In genomic region chr10:12418725-12419278, GRCh38 we compare ENCODE assay signal across 18 cellular contexts.
DNase-seq lines count a peak whose midpoint lies in the region; FAIRE-seq and TF ChIP-seq lines count a peak whose summit lies in the region.
"Had no signal": no experiment of that assay in that cellular context is flagged by ENCODE, and none has a peak within 500 bp of the region (broad histone marks: within the 10 kb centered on the region; RNA-seq: fewer than 3 reads in every experiment).

No MANE protein-coding gene starts in this region.

- CTCF ChIA-PET in activated CD4-positive, alpha-beta T cell treated with anti-CD3 and anti-CD28 coated beads, Interleukin-2, amount 10 ng/mL, durations not matched to agents 7 days and 5 days (lab: Charles Lee) = no interaction called here

- H4K20me1 ChIP-seq in keratinocyte (ENCODE audit: control insufficient read depth, extremely low read depth, insufficient read depth, low read length) = no peaks in the 10 kb centered on the region

- H3K4me2 ChIP-seq in keratinocyte (ENCODE audit: control insufficient read depth, extremely low read depth, insufficient read depth, low read depth, low read length) = peak overlapping the region; percentile 73

- intact Hi-C loops in activated CD4-positive, alpha-beta T cell treated with anti-CD3 and anti-CD28 coated beads, Interleukin-2, amount 10 ng/mL, durations not matched to agents 24 days and 14 days (cut with micrococcal nuclease) = loop anchor here (1.0 to 5.0 kb wide), 6 partner anchors 14 to 293 kb away; no protein-coding TSS in a partner anchor
- intact Hi-C loops in prostate gland (cut with DNase I) = no loop called here

- no peak for TF ChIP-seq CTCF in keratinocyte (optimal IDR thresholded peaks at IDR 0.05 in 1 of 3, IDR thresholded peaks at IDR 0.05 in 1 of 3, conservative IDR thresholded peaks at IDR 0.05 in 1 of 3; ENCODE audit: extremely low read depth in 1 of 3, insufficient read depth in 2 of 3, low read length in 3 of 3)
- no peak for TF ChIP-seq CTCF in prostate gland (IDR thresholded peaks at IDR 0.05)
- no peak for TF ChIP-seq CTCF in nephron progenitor cell (IDR thresholded peaks at IDR 0.05)

- dilution Hi-C loops in keratinocyte (cut with MboI; ENCODE audit: extremely low pct_ligation_motif_present, low sequenced_read_pairs) = no loop called here

- no peaks in the 10 kb centered on the region for H3K79me2 ChIP-seq in keratinocyte (ENCODE audit: control insufficient read depth, insufficient read depth, low read length)

- peaks cover 14% of the 10 kb centered on the region for H3K4me1 Mint-ChIP-seq in activated CD4-positive, alpha-beta T cell treated with anti-CD3 and anti-CD28 coated beads, Interleukin-2, amount 10 ng/mL, durations not matched to agents 24 days and 14 days
- H3K4me1 Mint-ChIP-seq in activated CD4-positive, alpha-beta T cell treated with anti-CD3 and anti-CD28 coated beads, Interleukin-2, amount 10 ng/mL, durations not matched to agents 7 days and 5 days = peaks cover 17% of the 10 kb centered on the region
- no peaks in the 10 kb centered on the region for H3K4me1 Mint-ChIP-seq in nephron progenitor cell

- H3K4me3 ChIP-seq in SJSA1 = no peak overlapping the region
- peak overlapping the region in 1 of 3 experiments; percentile 24 for H3K4me3 ChIP-seq in keratinocyte (ENCODE audit: control insufficient read depth in 2 of 3, extremely low read depth in 1 of 3, insufficient read depth in 2 of 3, low read depth in 1 of 3, low read length in 3 of 3)
- no peak overlapping the region for H3K4me3 ChIP-seq in stomach smooth muscle (ENCODE audit: low read length in 2 of 2)
- H3K4me3 ChIP-seq in prostate gland = no peak overlapping the region
- H3K4me3 ChIP-seq: GM12878, SK-N-MC had no signal

- peaks cover 5% of the 10 kb centered on the region for H3K9me3 Mint-ChIP-seq in activated CD4-positive, alpha-beta T cell treated with anti-CD3 and anti-CD28 coated beads, Interleukin-2, amount 10 ng/mL, durations not matched to agents 24 days and 14 days
- no peaks in the 10 kb centered on the region for H3K9me3 Mint-ChIP-seq in activated CD4-positive, alpha-beta T cell treated with anti-CD3 and anti-CD28 coated beads, Interleukin-2, amount 10 ng/mL, durations not matched to agents 7 days and 5 days
- H3K9me3 Mint-ChIP-seq in nephron progenitor cell = no peaks in the 10 kb centered on the region

- H3K9ac ChIP-seq in keratinocyte (ENCODE audit: control insufficient read depth, extremely low read depth, insufficient read depth, low read length) = no peak overlapping the region
- no peak overlapping the region for H3K9ac ChIP-seq in stomach smooth muscle (ENCODE audit: low read length in 2 of 2)

- POLR2A ChIA-PET in activated CD4-positive, alpha-beta T cell treated with anti-CD3 and anti-CD28 coated beads, Interleukin-2, amount 10 ng/mL, durations not matched to agents 7 days and 5 days (lab: Charles Lee) = no interaction called here

- no peak overlapping the region for H3K4me3 Mint-ChIP-seq in activated CD4-positive, alpha-beta T cell treated with anti-CD3 and anti-CD28 coated beads, Interleukin-2, amount 10 ng/mL, durations not matched to agents 24 days and 14 days
- H3K4me3 Mint-ChIP-seq in activated CD4-positive, alpha-beta T cell treated with anti-CD3 and anti-CD28 coated beads, Interleukin-2, amount 10 ng/mL, durations not matched to agents 7 days and 5 days = no peak overlapping the region
- H3K4me3 Mint-ChIP-seq in nephron progenitor cell = no peak overlapping the region

- peak overlapping the region; percentile 16 for H3K27ac Mint-ChIP-seq in activated CD4-positive, alpha-beta T cell treated with anti-CD3 and anti-CD28 coated beads, Interleukin-2, amount 10 ng/mL, durations not matched to agents 24 days and 14 days
- no peak overlapping the region for H3K27ac Mint-ChIP-seq in activated CD4-positive, alpha-beta T cell treated with anti-CD3 and anti-CD28 coated beads, Interleukin-2, amount 10 ng/mL, durations not matched to agents 7 days and 5 days
- H3K27ac Mint-ChIP-seq in nephron progenitor cell = no peak overlapping the region

- H3K27ac ChIP-seq in SJSA1 (peak overlapping the region; percentile 14; the same call in 1 of the 2 replicates), keratinocyte (ENCODE audit: control insufficient read depth, insufficient read depth, low read length) (peak overlapping the region; percentile 51), stomach smooth muscle (ENCODE audit: low read length) (peak overlapping the region; percentile 41), prostate gland (no peak overlapping the region)
- H3K27ac ChIP-seq: neutrophil, SK-N-MC had no signal

- no peaks in the 10 kb centered on the region for H3K9me1 ChIP-seq in keratinocyte (ENCODE audit: control insufficient read depth, extremely low read depth, insufficient read depth, low read length)

- peaks cover 16% of the 10 kb centered on the region for H3K4me1 ChIP-seq in SJSA1 (replicated peaks)
- H3K4me1 ChIP-seq in keratinocyte (ENCODE audit: control insufficient read depth, extremely low read depth, insufficient read depth, low read length) = peaks cover 14% of the 10 kb centered on the region
- H3K4me1 ChIP-seq in stomach smooth muscle (ENCODE audit: control insufficient read depth, insufficient read depth, low read length) = peaks cover 29% of the 10 kb centered on the region
- no peaks in the 10 kb centered on the region for H3K4me1 ChIP-seq in prostate gland (replicated peaks)

- H3K36me3 Mint-ChIP-seq in activated CD4-positive, alpha-beta T cell treated with anti-CD3 and anti-CD28 coated beads, Interleukin-2, amount 10 ng/mL, durations not matched to agents 24 days and 14 days (ENCODE audit: low read depth) = no peaks in the 10 kb centered on the region
- H3K36me3 Mint-ChIP-seq in activated CD4-positive, alpha-beta T cell treated with anti-CD3 and anti-CD28 coated beads, Interleukin-2, amount 10 ng/mL, durations not matched to agents 7 days and 5 days (ENCODE audit: low read depth) = no peaks in the 10 kb centered on the region
- H3K36me3 Mint-ChIP-seq in nephron progenitor cell (ENCODE audit: low read depth) = no peaks in the 10 kb centered on the region

- WGBS in prostate gland = 92% methylated on average over 13 of the region's 13 CpGs

- peaks cover 5% of the 10 kb centered on the region for H3K27me3 Mint-ChIP-seq in activated CD4-positive, alpha-beta T cell treated with anti-CD3 and anti-CD28 coated beads, Interleukin-2, amount 10 ng/mL, durations not matched to agents 24 days and 14 days
- no peaks in the 10 kb centered on the region for H3K27me3 Mint-ChIP-seq in activated CD4-positive, alpha-beta T cell treated with anti-CD3 and anti-CD28 coated beads, Interleukin-2, amount 10 ng/mL, durations not matched to agents 7 days and 5 days
- no peaks in the 10 kb centered on the region for H3K27me3 Mint-ChIP-seq in nephron progenitor cell (ENCODE audit: low read depth, poor library complexity)

- H3K27me3 ChIP-seq in SJSA1 (replicated peaks) (no peaks in the 10 kb centered on the region), keratinocyte (ENCODE audit: control insufficient read depth, extremely low read depth, insufficient read depth, low read length) (peaks cover 9% of the 10 kb centered on the region), stomach smooth muscle (ENCODE audit: control insufficient read depth in 1 of 2, insufficient read depth in 2 of 2, low read length in 2 of 2) (no peaks in the 10 kb centered on the region), prostate gland (replicated peaks; ENCODE audit: insufficient read depth) (no peaks in the 10 kb centered on the region)

- H3K36me3 ChIP-seq in SJSA1 = no peaks in the 10 kb centered on the region
- no peaks in the 10 kb centered on the region for H3K36me3 ChIP-seq in keratinocyte (ENCODE audit: control insufficient read depth in 2 of 2, extremely low read depth in 1 of 2, insufficient read depth in 2 of 2, low read length in 2 of 2)
- H3K36me3 ChIP-seq in stomach smooth muscle (ENCODE audit: control insufficient read depth in 2 of 2, insufficient read depth in 2 of 2, low read length in 2 of 2) = no peaks in the 10 kb centered on the region
- H3K36me3 ChIP-seq in prostate gland = no peaks in the 10 kb centered on the region
- H3K36me3 ChIP-seq: neutrophil had no signal

- H3K9me3 ChIP-seq in SJSA1 (replicated peaks) (no peaks in the 10 kb centered on the region), keratinocyte (ENCODE audit: control insufficient read depth, low read depth, low read length) (no peaks in the 10 kb centered on the region), stomach smooth muscle (ENCODE audit: control insufficient read depth in 2 of 2, low read length in 2 of 2) (no peaks in the 10 kb centered on the region), prostate gland (no peaks in the 10 kb centered on the region)
- H3K9me3 ChIP-seq: neutrophil had no signal

- no peak for FAIRE-seq in keratinocyte (lab: Jason Lieb, UNC)
- FAIRE-seq: A204.1, frontal cortex, H1, HepG2 had no signal

- no peak for DNase-seq in activated CD4-positive, alpha-beta T cell treated with anti-CD3 and anti-CD28 coated beads, Interleukin-2, amount 10 ng/mL, durations not matched to agents 24 days and 14 days
- no peak for DNase-seq in activated CD4-positive, alpha-beta T cell treated with anti-CD3 and anti-CD28 coated beads, Interleukin-2, amount 10 ng/mL, durations not matched to agents 7 days and 5 days
- DNase-seq in SJSA1 (ENCODE audit: low read depth in 1 of 2, low spot score in 2 of 2) (no peak), keratinocyte (ENCODE audit: low read depth, low spot score) (no peak), SKM-1 treated with dmso at 0.1 percent for 144 hours (lab: John Stamatoyannopoulos, UW; ENCODE audit: unreplicated experiment) (no peak), prostate gland (ENCODE audit: low spot score) (no peak), nephron progenitor cell (no peak)
- DNase-seq: NCI-H1417 treated with DMSO at 0.1 percent for 48 hours, NCI-H748 treated with DMSO at 0.1 percent for 48 hours, substantia nigra had no signal

- TF ChIP-seq POLR2A in prostate gland (IDR thresholded peaks at IDR 0.05) = no peak

- no peak overlapping the region for H2AFZ ChIP-seq in keratinocyte (ENCODE audit: control insufficient read depth, low read length)

Comparison
In these comparisons a context has a peak if more than half of its experiments do, and no peak if none do; other contexts are left out.
1. H3K27ac ChIP-seq: peak in SJSA1 (single experiment), keratinocyte (single experiment) and stomach smooth muscle (single experiment); none in prostate gland (0 of 2).